1 cellular context compared by ENCODE assay signal in genomic region chr6:150753404-150754184, GRCh38.
TF ChIP-seq lines count a peak whose summit lies in the region.

No MANE protein-coding gene starts in this region.

TF ChIP-seq in SK-N-SH treated with all-trans-retinoic acid at 6 μM for 48 hours, 23 proteins besides CTCF, POLR2A, EP300 and RAD21 (continued from another document):
- TF ChIP-seq BACH2 (CRISPR knock-in tag; IDR thresholded peaks at IDR 0.05; ENCODE audit: borderline replicate concordance) = no peak
TF ChIP-seq in SK-N-SH treated with all-trans-retinoic acid at 6 μM for 48 hours: peak in this region for 0.
